8 cellular contexts compared by ENCODE assay signal in the genomic region with DNA sequence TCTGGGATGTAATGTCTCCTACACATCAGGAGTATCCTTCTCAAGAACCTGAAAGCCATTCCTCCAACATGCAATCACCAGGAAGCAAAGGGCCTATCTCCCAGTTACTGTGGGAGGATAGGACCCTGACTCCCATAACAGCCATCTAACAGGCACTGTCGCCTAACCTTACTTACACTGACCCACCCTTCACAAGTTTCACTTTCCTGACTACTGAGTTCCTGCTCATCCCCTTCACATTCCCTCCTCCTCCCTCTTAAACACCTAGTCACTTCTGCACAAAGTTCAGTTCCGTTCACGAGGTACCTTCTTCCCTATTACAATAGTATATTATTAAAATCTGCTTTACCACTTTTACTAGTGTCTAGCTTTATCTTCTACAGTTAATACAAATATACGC. TPM values are rescaled to one million over a fixed set of nuclear protein-coding genes. Genes with fewer than 3 reads are reported as not detected.
DNase-seq lines count a peak whose midpoint lies in the region; ATAC-seq and TF ChIP-seq lines count a peak whose summit lies in the region.

No MANE protein-coding gene starts in this region.

- peak overlapping the region; percentile 81 for H3K4me3 Mint-ChIP-seq in activated CD8-positive, alpha-beta memory T cell treated with anti-CD3 and anti-CD28 coated beads, Interleukin-2, amount 10 ng/mL, durations not matched to agents 7 days and 5 days
- H3K4me3 Mint-ChIP-seq in activated B cell treated with CpG ODN at 0.5 μM for 24 hours = peak overlapping the region; percentile 57
- peak overlapping the region; percentile 82 to 93 (median 88) for H3K4me3 Mint-ChIP-seq in immature natural killer cell

- no peaks in the 10 kb centered on the region for H3K9me3 ChIP-seq in thoracic aorta

- ATAC-seq in activated CD8-positive, alpha-beta memory T cell treated with anti-CD3 and anti-CD28 coated beads, Interleukin-2, amount 10 ng/mL, durations not matched to agents 7 days and 5 days = no peak
- ATAC-seq in activated B cell treated with CpG ODN at 0.5 μM for 24 hours (ENCODE audit: low read depth) = no peak
- no peak for ATAC-seq in thoracic aorta (ENCODE audit: insufficient number of reproducible peaks, low FRiP score, low read depth)
- no peak for ATAC-seq in HG02970 (IDR thresholded peaks at IDR 0.05; ENCODE audit: low FRiP score, unreplicated experiment)
- no peak for ATAC-seq in HG03565 (IDR thresholded peaks at IDR 0.05; ENCODE audit: unreplicated experiment)
- no peak for ATAC-seq in left ventricle myocardium superior

- POLR2A ChIA-PET in activated B cell treated with CpG ODN at 0.5 μM for 24 hours (lab: Charles Lee) = interaction anchor here (0.6 to 2.5 kb wide), 2 partner anchors 8 to 76 kb away, joined by 6 to 12 read pairs; no protein-coding TSS in a partner anchor

- H3K36me3 ChIP-seq in thoracic aorta = no peaks in the 10 kb centered on the region

- peaks cover 31% of the 10 kb centered on the region for H3K36me3 Mint-ChIP-seq in activated CD8-positive, alpha-beta memory T cell treated with anti-CD3 and anti-CD28 coated beads, Interleukin-2, amount 10 ng/mL, durations not matched to agents 7 days and 5 days
- peaks cover 32% of the 10 kb centered on the region for H3K36me3 Mint-ChIP-seq in activated B cell treated with CpG ODN at 0.5 μM for 24 hours (ENCODE audit: low read depth)
- peaks cover 0 to 13% (median 11%) of the 10 kb centered on the region in 3 donors for H3K36me3 Mint-ChIP-seq in immature natural killer cell

- TF ChIP-seq CTCF in activated B cell treated with CpG ODN at 0.5 μM for 24 hours (IDR thresholded peaks at IDR 0.05) (no peak), thoracic aorta (IDR thresholded peaks at IDR 0.05) (no peak)

- H3K4me3 ChIP-seq in thoracic aorta = peak overlapping the region; percentile 92

- H3K9me3 Mint-ChIP-seq in activated CD8-positive, alpha-beta memory T cell treated with anti-CD3 and anti-CD28 coated beads, Interleukin-2, amount 10 ng/mL, durations not matched to agents 7 days and 5 days (ENCODE audit: low read depth) = no peaks in the 10 kb centered on the region
- no peaks in the 10 kb centered on the region for H3K9me3 Mint-ChIP-seq in activated B cell treated with CpG ODN at 0.5 μM for 24 hours
- H3K9me3 Mint-ChIP-seq in immature natural killer cell = no peaks in the 10 kb centered on the region

- peaks cover 9 to 30% of the 10 kb centered on the region in 2 donors for H3K4me1 ChIP-seq in thoracic aorta (ENCODE audit: control insufficient read depth in 1 of 2, low read depth in 2 of 2)

- intact Hi-C loops in activated B cell treated with CpG ODN at 0.5 μM for 24 hours (cut with micrococcal nuclease) (loop anchor here (2.0 to 10.0 kb wide), 4 partner anchors 52 to 1174 kb away; partner anchors contain the start of genes MRPS23, MSI2 and SRSF1), left ventricle myocardium superior (cut with micrococcal nuclease) (no loop called here)

- no peak for DNase-seq in activated CD8-positive, alpha-beta memory T cell treated with anti-CD3 and anti-CD28 coated beads, Interleukin-2, amount 10 ng/mL, durations not matched to agents 7 days and 5 days
- no peak for DNase-seq in activated CD8-positive, alpha-beta memory T cell treated with anti-CD3 and anti-CD28 coated beads, Interleukin-2, amount 50 U/mL, for 4 hours
- DNase-seq in activated B cell treated with CpG ODN at 0.5 μM for 24 hours (no peak), immature natural killer cell (no peak), thoracic aorta (ENCODE audit: low spot score) (no peak), left ventricle myocardium superior (no peak)

- no peaks in the 10 kb centered on the region for H3K27me3 ChIP-seq in thoracic aorta (replicated peaks; ENCODE audit: insufficient read depth)

- CTCF ChIA-PET in activated CD8-positive, alpha-beta memory T cell treated with anti-CD3 and anti-CD28 coated beads, Interleukin-2, amount 10 ng/mL, durations not matched to agents 7 days and 5 days (lab: Charles Lee) = interaction anchor here (0.9 to 5.0 kb wide), 4 partner anchors 11 to 146 kb away, joined by 3 to 36 read pairs (median 6); partner anchors contain the start of gene SCPEP1
- CTCF ChIA-PET in activated B cell treated with CpG ODN at 0.5 μM for 24 hours (lab: Charles Lee) = interaction anchor here (1.4 kb wide), 1 partner anchor 13 kb away, joined by 5 read pairs; no protein-coding TSS in a partner anchor

- H3K4me1 Mint-ChIP-seq in activated CD8-positive, alpha-beta memory T cell treated with anti-CD3 and anti-CD28 coated beads, Interleukin-2, amount 10 ng/mL, durations not matched to agents 7 days and 5 days = peaks cover 43% of the 10 kb centered on the region
- H3K4me1 Mint-ChIP-seq in activated B cell treated with CpG ODN at 0.5 μM for 24 hours (peaks cover 41% of the 10 kb centered on the region), immature natural killer cell (peaks cover 29 to 44% of the 10 kb centered on the region in 2 donors)

- peak overlapping the region; percentile 77 for H3K27ac Mint-ChIP-seq in activated CD8-positive, alpha-beta memory T cell treated with anti-CD3 and anti-CD28 coated beads, Interleukin-2, amount 10 ng/mL, durations not matched to agents 7 days and 5 days
- H3K27ac Mint-ChIP-seq in activated B cell treated with CpG ODN at 0.5 μM for 24 hours (peak overlapping the region; percentile 71), immature natural killer cell (peak overlapping the region; percentile 58 to 94 (median 80))

- no peaks in the 10 kb centered on the region for H3K27me3 Mint-ChIP-seq in activated CD8-positive, alpha-beta memory T cell treated with anti-CD3 and anti-CD28 coated beads, Interleukin-2, amount 10 ng/mL, durations not matched to agents 7 days and 5 days
- no peaks in the 10 kb centered on the region for H3K27me3 Mint-ChIP-seq in activated B cell treated with CpG ODN at 0.5 μM for 24 hours
- H3K27me3 Mint-ChIP-seq in immature natural killer cell (ENCODE audit: low read depth in 3 of 3) = peaks cover 0 to 8% (median 5%) of the 10 kb centered on the region in 3 donors

- no peak overlapping the region for H3K27ac ChIP-seq in thoracic aorta

RNA-seq across cellular contexts. Expression of gene C17orf67, which starts 1.3 kb away (rescaled TPM):
- 1 to 10 TPM; 4.2 to 5.7 TPM for total RNA-seq in activated CD8-positive, alpha-beta memory T cell treated with anti-CD3 and anti-CD28 coated beads, Interleukin-2, amount 10 ng/mL, durations not matched to agents 7 days and 5 days
- 3.3 and 4.0 TPM in 2 replicates for total RNA-seq in activated B cell treated with CpG ODN at 0.5 μM for 24 hours
- polyA plus RNA-seq in immature natural killer cell = 1 to 10 TPM in 1 of 3 donors, under 1 TPM in 2; 0.68 to 1.7 (median 0.83) TPM
- total RNA-seq in thoracic aorta = 1 to 10 TPM; 1.3 to 2.4 TPM
- total RNA-seq in left ventricle myocardium superior = 1.1 TPM

RNA-seq across cellular contexts. Expression of gene DGKE, which starts 1.5 kb away (rescaled TPM):
- 10 to 100 TPM; 30.6 to 36.4 TPM for total RNA-seq in activated CD8-positive, alpha-beta memory T cell treated with anti-CD3 and anti-CD28 coated beads, Interleukin-2, amount 10 ng/mL, durations not matched to agents 7 days and 5 days
- 15.4 and 20.3 TPM in 2 replicates for total RNA-seq in activated B cell treated with CpG ODN at 0.5 μM for 24 hours
- 1 to 10 TPM; 5.1 to 5.5 (median 5.3) TPM for polyA plus RNA-seq in immature natural killer cell
- 1 to 10 TPM; 8.7 to 9.9 TPM for total RNA-seq in thoracic aorta
- total RNA-seq in left ventricle myocardium superior = 3.6 TPM
